Comparison of ENCODE assay signal across 13 cellular contexts in genomic region chr15:97504031-97504430, GRCh38.
DNase-seq lines count a peak whose midpoint lies in the region; ATAC-seq and TF ChIP-seq lines count a peak whose summit lies in the region.
"Had no signal": no experiment of that assay in that cellular context is flagged by ENCODE, and none has a peak within 500 bp of the region (broad histone marks: within the 10 kb centered on the region; RNA-seq: fewer than 3 reads in every experiment).

No MANE protein-coding gene starts in this region.

- TF ChIP-seq CTCF in choroid plexus epithelial cell (conservative IDR thresholded peaks at IDR 0.05; ENCODE audit: low read depth, low read length) (no peak), Peyer's patch (IDR thresholded peaks at IDR 0.05) (no peak)

- no peaks in the 10 kb centered on the region for H3K4me1 ChIP-seq in naive thymus-derived CD4-positive, alpha-beta T cell (ENCODE audit: control insufficient read depth in 2 of 2, insufficient read depth in 2 of 2, low read length in 2 of 2)
- no peaks in the 10 kb centered on the region for H3K4me1 ChIP-seq in Peyer's patch

- no peaks in the 10 kb centered on the region for H3K27me3 ChIP-seq in naive thymus-derived CD4-positive, alpha-beta T cell (ENCODE audit: control insufficient read depth in 2 of 2, insufficient read depth in 2 of 2, low read length in 2 of 2)
- no peaks in the 10 kb centered on the region for H3K27me3 ChIP-seq in Peyer's patch

- no peaks in the 10 kb centered on the region for H3K36me3 ChIP-seq in naive thymus-derived CD4-positive, alpha-beta T cell (ENCODE audit: control insufficient read depth in 2 of 3, insufficient read depth in 3 of 3, low read length in 3 of 3)
- no peaks in the 10 kb centered on the region for H3K36me3 ChIP-seq in Peyer's patch

- H3K4me3 ChIP-seq in choroid plexus epithelial cell (ENCODE audit: low read depth, low read length) (no peak overlapping the region), Peyer's patch (no peak overlapping the region)
- H3K4me3 ChIP-seq in naive thymus-derived CD4-positive, alpha-beta T cell (ENCODE audit: low read length) = no peak overlapping the region

- CTCF ChIA-PET in naive thymus-derived CD4-positive, alpha-beta T cell (lab: Charles Lee) = no interaction called here

- H3K9me3 Mint-ChIP-seq in naive thymus-derived CD4-positive, alpha-beta T cell = peaks cover 0 to 12% (median 2%) of the 10 kb centered on the region in 11 donors

- no peak for TF ChIP-seq POLR2A in Peyer's patch (IDR thresholded peaks at IDR 0.05)

- no peaks in the 10 kb centered on the region for H3K36me3 Mint-ChIP-seq in naive thymus-derived CD4-positive, alpha-beta T cell

- no peak overlapping the region for H3K27ac Mint-ChIP-seq in naive thymus-derived CD4-positive, alpha-beta T cell
- H3K27ac Mint-ChIP-seq: activated T-helper 1 cell treated with anti-CD3 and anti-CD28 coated beads, Interleukin-12 subunit alpha, Interleukin-12 subunit beta, Interleukin-2, Interleukin-4 antibody, amounts not matched to agents 30 ng/mL and 10 ng/mL and 1 ng/mL, durations not matched to agents 14 hours and 24 hours and 36 hours had no signal

- no peak overlapping the region for H3K27ac ChIP-seq in naive thymus-derived CD4-positive, alpha-beta T cell (ENCODE audit: low read depth, low read length)
- no peak overlapping the region for H3K27ac ChIP-seq in Peyer's patch

- H3K9me3 ChIP-seq in naive thymus-derived CD4-positive, alpha-beta T cell (ENCODE audit: control insufficient read depth in 2 of 3, low read length in 3 of 3) = no peaks in the 10 kb centered on the region
- H3K9me3 ChIP-seq in Peyer's patch = no peaks in the 10 kb centered on the region

- POLR2A ChIA-PET in naive thymus-derived CD4-positive, alpha-beta T cell (lab: Charles Lee) = no interaction called here

- ATAC-seq in naive thymus-derived CD4-positive, alpha-beta T cell = peak; percentile 27

- peaks cover 0 to 4% (median 0%) of the 10 kb centered on the region in 5 donors for H3K27me3 Mint-ChIP-seq in naive thymus-derived CD4-positive, alpha-beta T cell

- intact Hi-C loops in naive thymus-derived CD4-positive, alpha-beta T cell (cut with micrococcal nuclease) = no loop called here

- no peak overlapping the region for H3K4me3 Mint-ChIP-seq in naive thymus-derived CD4-positive, alpha-beta T cell
- H3K4me3 Mint-ChIP-seq: activated T-helper 1 cell treated with anti-CD3 and anti-CD28 coated beads, Interleukin-12 subunit alpha, Interleukin-12 subunit beta, Interleukin-2, Interleukin-4 antibody, amounts not matched to agents 30 ng/mL and 10 ng/mL and 1 ng/mL, durations not matched to agents 14 hours and 24 hours and 36 hours; neural crest cell had no signal

- DNase-seq in EL = peak; percentile 18
- peak; percentile 90 for DNase-seq in OCI-M1 (lab: John Stamatoyannopoulos, UW)
- DNase-seq in choroid plexus epithelial cell (ENCODE audit: low read depth) = peak; percentile 97
- DNase-seq in naive thymus-derived CD4-positive, alpha-beta T cell = no peak
- no peak for DNase-seq in C1 segment of cervical spinal cord (lab: John Stamatoyannopoulos, UW)
- DNase-seq in Peyer's patch = no peak
- DNase-seq in stimulated activated naive CD4-positive, alpha-beta T cell (lab: John Stamatoyannopoulos, UW) = no peak
- no peak for DNase-seq in NCI-H345 treated with DMSO at 0.1 percent for 48 hours (lab: John Stamatoyannopoulos, UW; ENCODE audit: unreplicated experiment)
- DNase-seq: COR-L47; cortex of kidney; stimulated activated CD4-positive, alpha-beta T cell treated with anti-CD3 and anti-CD28 coated beads, Interleukin-2, amount 100 ng/mL, for 48 hours had no signal

- peaks cover 0 to 2% (median 0%) of the 10 kb centered on the region in 7 donors for H3K4me1 Mint-ChIP-seq in naive thymus-derived CD4-positive, alpha-beta T cell
- H3K4me1 Mint-ChIP-seq: neural crest cell had no signal

Comparison
In these comparisons a context has a peak if more than half of its experiments do, and no peak if none do; other contexts are left out.
1. DNase-seq: peak in EL (single experiment), OCI-M1 (single experiment) and choroid plexus epithelial cell (single experiment); none in naive thymus-derived CD4-positive, alpha-beta T cell (0 of 9), C1 segment of cervical spinal cord (0 of 14), Peyer's patch (0 of 3), stimulated activated naive CD4-positive, alpha-beta T cell (0 of 6) and NCI-H345 treated with DMSO at 0.1 percent for 48 hours (single experiment).